In the genomic region with DNA sequence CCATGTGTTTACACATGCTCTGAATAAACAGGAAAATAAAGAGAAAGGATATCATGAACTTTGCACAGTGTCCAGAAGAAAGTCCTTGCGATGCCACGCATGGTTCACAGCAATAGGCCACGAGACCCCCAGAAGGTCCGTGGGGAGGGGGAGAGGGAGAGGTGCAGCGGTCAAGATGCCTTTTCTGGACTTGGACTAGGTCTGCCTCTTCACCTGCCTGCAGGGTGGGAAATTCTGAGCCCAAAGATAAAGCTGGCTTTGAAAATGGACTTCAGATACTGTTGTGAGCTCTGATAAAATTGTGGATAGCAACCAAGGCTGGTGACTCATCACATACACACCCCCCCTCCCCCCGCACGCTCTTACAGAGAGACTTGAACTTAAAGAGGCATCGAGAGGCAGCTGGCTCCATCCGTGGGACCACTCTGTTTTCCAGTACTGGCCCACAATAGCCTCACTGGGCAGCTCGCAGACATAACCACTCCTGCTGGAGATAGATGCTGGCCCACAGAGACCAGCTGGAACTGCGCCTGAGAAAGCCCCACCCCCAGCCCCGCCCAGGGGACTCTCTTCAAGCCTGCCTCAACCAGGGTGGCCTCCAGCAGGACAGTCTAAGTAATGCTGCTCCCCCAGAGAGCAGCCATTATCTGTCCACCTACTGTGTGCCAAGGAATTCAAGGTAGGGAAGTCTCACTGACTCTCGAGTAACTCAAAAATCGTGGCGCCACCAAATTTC, we compare ENCODE assay signal across 1 cellular context.
TF ChIP-seq lines count a peak whose summit lies in the region.

No MANE protein-coding gene starts in this region.

TF ChIP-seq in HepG2, 621 proteins besides CTCF, POLR2A, EP300 and RAD21 (continued from another document and continues in another):
- TF ChIP-seq ZNF562 (CRISPR knock-in tag; IDR thresholded peaks at IDR 0.05; ENCODE audit: borderline replicate concordance) = no peak
- TF ChIP-seq PPARG (CRISPR knock-in tag; conservative IDR thresholded peaks at IDR 0.05) = no peak
- TF ChIP-seq ZNF251 (CRISPR knock-in tag; IDR thresholded peaks at IDR 0.05) = no peak
- 0 out of 2 replicates have a peak, but pooled peaks have one; percentile 37 for TF ChIP-seq SETDB1 (CRISPR knock-in tag; IDR thresholded peaks at IDR 0.05; ENCODE audit: borderline replicate concordance)
- peak; percentile 51; the same call in 1 of the 2 replicates for TF ChIP-seq TFAP4 (IDR thresholded peaks at IDR 0.05; ENCODE audit: borderline replicate concordance, low read depth)
- peak; percentile 64; the same call in 1 of the 2 replicates for TF ChIP-seq KDM6A (CRISPR knock-in tag; IDR thresholded peaks at IDR 0.05; ENCODE audit: low read depth)
- TF ChIP-seq TGIF2 (CRISPR knock-in tag; IDR thresholded peaks at IDR 0.05) = 0 out of 2 replicates have a peak, but pooled peaks have one; percentile 53
- TF ChIP-seq KLF9 (CRISPR knock-in tag; IDR thresholded peaks at IDR 0.05; ENCODE audit: low read depth) = no peak
- TF ChIP-seq, protein P1, sequence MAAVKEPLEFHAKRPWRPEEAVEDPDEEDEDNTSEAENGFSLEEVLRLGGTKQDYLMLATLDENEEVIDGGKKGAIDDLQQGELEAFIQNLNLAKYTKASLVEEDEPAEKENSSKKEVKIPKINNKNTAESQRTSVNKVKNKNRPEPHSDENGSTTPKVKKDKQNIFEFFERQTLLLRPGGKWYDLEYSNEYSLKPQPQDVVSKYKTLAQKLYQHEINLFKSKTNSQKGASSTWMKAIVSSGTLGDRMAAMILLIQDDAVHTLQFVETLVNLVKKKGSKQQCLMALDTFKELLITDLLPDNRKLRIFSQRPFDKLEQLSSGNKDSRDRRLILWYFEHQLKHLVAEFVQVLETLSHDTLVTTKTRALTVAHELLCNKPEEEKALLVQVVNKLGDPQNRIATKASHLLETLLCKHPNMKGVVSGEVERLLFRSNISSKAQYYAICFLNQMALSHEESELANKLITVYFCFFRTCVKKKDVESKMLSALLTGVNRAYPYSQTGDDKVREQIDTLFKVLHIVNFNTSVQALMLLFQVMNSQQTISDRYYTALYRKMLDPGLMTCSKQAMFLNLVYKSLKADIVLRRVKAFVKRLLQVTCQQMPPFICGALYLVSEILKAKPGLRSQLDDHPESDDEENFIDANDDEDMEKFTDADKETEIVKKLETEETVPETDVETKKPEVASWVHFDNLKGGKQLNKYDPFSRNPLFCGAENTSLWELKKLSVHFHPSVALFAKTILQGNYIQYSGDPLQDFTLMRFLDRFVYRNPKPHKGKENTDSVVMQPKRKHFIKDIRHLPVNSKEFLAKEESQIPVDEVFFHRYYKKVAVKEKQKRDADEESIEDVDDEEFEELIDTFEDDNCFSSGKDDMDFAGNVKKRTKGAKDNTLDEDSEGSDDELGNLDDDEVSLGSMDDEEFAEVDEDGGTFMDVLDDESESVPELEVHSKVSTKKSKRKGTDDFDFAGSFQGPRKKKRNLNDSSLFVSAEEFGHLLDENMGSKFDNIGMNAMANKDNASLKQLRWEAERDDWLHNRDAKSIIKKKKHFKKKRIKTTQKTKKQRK (IDR thresholded peaks at IDR 0.05; ENCODE audit: low read length) = no peak
- no peak for TF ChIP-seq ZMYM4 (CRISPR knock-in tag; IDR thresholded peaks at IDR 0.05)
- TF ChIP-seq LCORL (IDR thresholded peaks at IDR 0.05) = no peak
- TF ChIP-seq LCORL (CRISPR knock-in tag; IDR thresholded peaks at IDR 0.05) = peak; percentile 72; the same call in 1 of the 2 replicates
- peak; percentile 44; the same call in 1 of the 2 replicates for TF ChIP-seq FOSL1 (CRISPR knock-in tag; IDR thresholded peaks at IDR 0.05; ENCODE audit: borderline replicate concordance)
- TF ChIP-seq ZNF556 (CRISPR knock-in tag; IDR thresholded peaks at IDR 0.05; ENCODE audit: borderline replicate concordance) = 0 out of 2 replicates have a peak, but pooled peaks have one; percentile 33
- no peak for TF ChIP-seq AHR (CRISPR knock-in tag; IDR thresholded peaks at IDR 0.05)
- TF ChIP-seq ZNF724P (CRISPR knock-in tag; IDR thresholded peaks at IDR 0.05; ENCODE audit: borderline replicate concordance) = no peak
- 0 out of 2 replicates have a peak, but pooled peaks have one; percentile 62 for TF ChIP-seq GLI4 (CRISPR knock-in tag; IDR thresholded peaks at IDR 0.05; ENCODE audit: borderline replicate concordance)
- TF ChIP-seq PHF21A (CRISPR knock-in tag; IDR thresholded peaks at IDR 0.05) = no peak; the same call in 1 of the 2 replicates
- peak; percentile 87 for TF ChIP-seq SALL1 (CRISPR knock-in tag; IDR thresholded peaks at IDR 0.05)
- TF ChIP-seq NFKBIZ (CRISPR knock-in tag; IDR thresholded peaks at IDR 0.05) = no peak
- no peak for TF ChIP-seq ZSCAN21 (CRISPR knock-in tag; IDR thresholded peaks at IDR 0.05; ENCODE audit: borderline replicate concordance)
- TF ChIP-seq TOPORS (CRISPR knock-in tag; IDR thresholded peaks at IDR 0.05) = no peak
- no peak for TF ChIP-seq BATF2 (CRISPR knock-in tag; IDR thresholded peaks at IDR 0.05)
- no peak for TF ChIP-seq ZNF383 (CRISPR knock-in tag; IDR thresholded peaks at IDR 0.05; ENCODE audit: borderline replicate concordance)
- no peak for TF ChIP-seq ZNF670 (CRISPR knock-in tag; IDR thresholded peaks at IDR 0.05; ENCODE audit: borderline replicate concordance)
- TF ChIP-seq, protein P2, sequence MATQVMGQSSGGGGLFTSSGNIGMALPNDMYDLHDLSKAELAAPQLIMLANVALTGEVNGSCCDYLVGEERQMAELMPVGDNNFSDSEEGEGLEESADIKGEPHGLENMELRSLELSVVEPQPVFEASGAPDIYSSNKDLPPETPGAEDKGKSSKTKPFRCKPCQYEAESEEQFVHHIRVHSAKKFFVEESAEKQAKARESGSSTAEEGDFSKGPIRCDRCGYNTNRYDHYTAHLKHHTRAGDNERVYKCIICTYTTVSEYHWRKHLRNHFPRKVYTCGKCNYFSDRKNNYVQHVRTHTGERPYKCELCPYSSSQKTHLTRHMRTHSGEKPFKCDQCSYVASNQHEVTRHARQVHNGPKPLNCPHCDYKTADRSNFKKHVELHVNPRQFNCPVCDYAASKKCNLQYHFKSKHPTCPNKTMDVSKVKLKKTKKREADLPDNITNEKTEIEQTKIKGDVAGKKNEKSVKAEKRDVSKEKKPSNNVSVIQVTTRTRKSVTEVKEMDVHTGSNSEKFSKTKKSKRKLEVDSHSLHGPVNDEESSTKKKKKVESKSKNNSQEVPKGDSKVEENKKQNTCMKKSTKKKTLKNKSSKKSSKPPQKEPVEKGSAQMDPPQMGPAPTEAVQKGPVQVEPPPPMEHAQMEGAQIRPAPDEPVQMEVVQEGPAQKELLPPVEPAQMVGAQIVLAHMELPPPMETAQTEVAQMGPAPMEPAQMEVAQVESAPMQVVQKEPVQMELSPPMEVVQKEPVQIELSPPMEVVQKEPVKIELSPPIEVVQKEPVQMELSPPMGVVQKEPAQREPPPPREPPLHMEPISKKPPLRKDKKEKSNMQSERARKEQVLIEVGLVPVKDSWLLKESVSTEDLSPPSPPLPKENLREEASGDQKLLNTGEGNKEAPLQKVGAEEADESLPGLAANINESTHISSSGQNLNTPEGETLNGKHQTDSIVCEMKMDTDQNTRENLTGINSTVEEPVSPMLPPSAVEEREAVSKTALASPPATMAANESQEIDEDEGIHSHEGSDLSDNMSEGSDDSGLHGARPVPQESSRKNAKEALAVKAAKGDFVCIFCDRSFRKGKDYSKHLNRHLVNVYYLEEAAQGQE (IDR thresholded peaks at IDR 0.05; ENCODE audit: borderline replicate concordance in 1 of 2, low read depth in 1 of 2, low read length in 2 of 2) = no peak
- peak; percentile 76 for TF ChIP-seq RNF2 (conservative IDR thresholded peaks at IDR 0.05; ENCODE audit: low read depth)
- TF ChIP-seq SRSF9 (IDR thresholded peaks at IDR 0.05; ENCODE audit: borderline replicate concordance, insufficient read depth, low read depth, low read length, poor library complexity, severe bottlenecking) = no peak
- no peak for TF ChIP-seq KDM3A (CRISPR knock-in tag; IDR thresholded peaks at IDR 0.05; ENCODE audit: low read depth)
- peak; percentile 82 for TF ChIP-seq ZBTB7B (CRISPR knock-in tag; IDR thresholded peaks at IDR 0.05)
- no peak for TF ChIP-seq MATR3 (CRISPR knock-in tag; IDR thresholded peaks at IDR 0.05)
- peak; percentile 26 for TF ChIP-seq ZNF687 (CRISPR knock-in tag; IDR thresholded peaks at IDR 0.05)
- TF ChIP-seq ZNF260 (CRISPR knock-in tag; IDR thresholded peaks at IDR 0.05; ENCODE audit: borderline replicate concordance, low read depth) = no peak
- TF ChIP-seq KDM2A (CRISPR knock-in tag; IDR thresholded peaks at IDR 0.05; ENCODE audit: borderline replicate concordance, low read depth) = 0 out of 2 replicates have a peak, but pooled peaks have one; percentile 25
- no peak for TF ChIP-seq ZIK1 (CRISPR knock-in tag; IDR thresholded peaks at IDR 0.05; ENCODE audit: borderline replicate concordance, low read depth)
- TF ChIP-seq ZBTB3 (CRISPR knock-in tag; IDR thresholded peaks at IDR 0.05; ENCODE audit: borderline replicate concordance, low read depth) = no peak
- TF ChIP-seq ZNF678 (CRISPR knock-in tag; IDR thresholded peaks at IDR 0.05) = no peak
- peak; percentile 29; the same call in 1 of the 2 replicates for TF ChIP-seq ZFX (CRISPR knock-in tag; IDR thresholded peaks at IDR 0.05; ENCODE audit: low read depth)
- no peak for TF ChIP-seq E2F2 (CRISPR knock-in tag; IDR thresholded peaks at IDR 0.05; ENCODE audit: borderline replicate concordance)
- TF ChIP-seq SP5 (CRISPR knock-in tag; IDR thresholded peaks at IDR 0.05; ENCODE audit: borderline replicate concordance, low read depth) = 0 out of 2 replicates have a peak, but pooled peaks have one; percentile 13
- no peak for TF ChIP-seq ZNF432 (CRISPR knock-in tag; IDR thresholded peaks at IDR 0.05; ENCODE audit: borderline replicate concordance)
- no peak for TF ChIP-seq ZNF44 (CRISPR knock-in tag; IDR thresholded peaks at IDR 0.05)
- no peak for TF ChIP-seq RFXAP (CRISPR knock-in tag; IDR thresholded peaks at IDR 0.05; ENCODE audit: borderline replicate concordance)
- peak; percentile 52; the same call in 1 of the 2 replicates for TF ChIP-seq ZNF572 (CRISPR knock-in tag; IDR thresholded peaks at IDR 0.05)
- TF ChIP-seq NR2C2 (CRISPR knock-in tag; IDR thresholded peaks at IDR 0.05; ENCODE audit: borderline replicate concordance) = 0 out of 2 replicates have a peak, but pooled peaks have one; percentile 13
- TF ChIP-seq CEBPB (IDR thresholded peaks at IDR 0.05; ENCODE audit: borderline replicate concordance, low read depth, low read length) = no peak
- TF ChIP-seq EEA1 (CRISPR knock-in tag; IDR thresholded peaks at IDR 0.05; ENCODE audit: borderline replicate concordance) = no peak
- peak; percentile 58; the same call in 1 of the 2 replicates for TF ChIP-seq RXRB (CRISPR knock-in tag; IDR thresholded peaks at IDR 0.05; ENCODE audit: borderline replicate concordance)
- TF ChIP-seq GTF3A (CRISPR knock-in tag; conservative IDR thresholded peaks at IDR 0.05) = no peak
- TF ChIP-seq ZBTB1 (CRISPR knock-in tag; IDR thresholded peaks at IDR 0.05; ENCODE audit: borderline replicate concordance) = no peak
- peak; percentile 23; the same call in 1 of the 2 replicates for TF ChIP-seq FOXO1 (CRISPR knock-in tag; IDR thresholded peaks at IDR 0.05)
- TF ChIP-seq HDAC1 (CRISPR knock-in tag; IDR thresholded peaks at IDR 0.05) = peak; percentile 42; the same call in 1 of the 2 replicates
- no peak for TF ChIP-seq TEAD2 (CRISPR knock-in tag; IDR thresholded peaks at IDR 0.05)
- no peak for TF ChIP-seq ZNF282 (IDR thresholded peaks at IDR 0.05; ENCODE audit: partially characterized antibody)
